Comparison of ENCODE assay signal across 10 cellular contexts in genomic region chr1:212158912-212159796, GRCh38.
DNase-seq lines count a peak whose midpoint lies in the region; ATAC-seq and TF ChIP-seq lines count a peak whose summit lies in the region.
"Had no signal": no experiment of that assay in that cellular context is flagged by ENCODE, and none has a peak within 500 bp of the region (broad histone marks: within the 10 kb centered on the region; RNA-seq: fewer than 3 reads in every experiment).

No MANE protein-coding gene starts in this region.

- no peak overlapping the region for H3K4me3 Mint-ChIP-seq in central memory CD8-positive, alpha-beta T cell
- H3K4me3 Mint-ChIP-seq: memory B cell had no signal

- H3K9me3 Mint-ChIP-seq in central memory CD8-positive, alpha-beta T cell, result no peaks in the 10 kb centered on the region
- H3K9me3 Mint-ChIP-seq: memory B cell had no signal

- no peak for TF ChIP-seq CTCF in GM10266 (IDR thresholded peaks at IDR 0.05; ENCODE audit: control insufficient read depth, insufficient read depth, low read depth, missing control alignments)

- DNase-seq in GM10266 (ENCODE audit: extremely low spot score) (peak; percentile 50), medulla oblongata (ENCODE audit: extremely low spot score) (no peak), T1000 (lab: John Stamatoyannopoulos, UW) (no peak), head of caudate nucleus (no peak), C1 segment of cervical spinal cord (lab: John Stamatoyannopoulos, UW) (no peak)
- DNase-seq in central memory CD8-positive, alpha-beta T cell (ENCODE audit: low spot score in 2 of 2), result no peak

- peak; percentile 45 for ATAC-seq in GM19043 (IDR thresholded peaks at IDR 0.05; ENCODE audit: low read depth, unreplicated experiment)
- ATAC-seq in HG03378 (IDR thresholded peaks at IDR 0.05; ENCODE audit: unreplicated experiment), result peak; percentile 37
- peak; percentile 43 for ATAC-seq in central memory CD8-positive, alpha-beta T cell (replicated peaks; ENCODE audit: extremely low read depth, poor library complexity, severe bottlenecking)
- ATAC-seq: body of pancreas had no signal

- no peaks in the 10 kb centered on the region for H3K36me3 Mint-ChIP-seq in central memory CD8-positive, alpha-beta T cell (ENCODE audit: insufficient read depth)
- H3K36me3 Mint-ChIP-seq: memory B cell had no signal

- peak overlapping the region; percentile 25 for H3K27ac Mint-ChIP-seq in central memory CD8-positive, alpha-beta T cell (ENCODE audit: low read depth)
- H3K27ac Mint-ChIP-seq: memory B cell had no signal

- intact Hi-C loops in head of caudate nucleus (cut with DNase I), result no loop called here

- H3K27me3 Mint-ChIP-seq in central memory CD8-positive, alpha-beta T cell, result no peaks in the 10 kb centered on the region
- H3K27me3 Mint-ChIP-seq: memory B cell had no signal

- peaks cover 15% of the 10 kb centered on the region for H3K4me1 Mint-ChIP-seq in central memory CD8-positive, alpha-beta T cell
